Comparison of ENCODE assay signal across 9 cellular contexts in the genomic region with DNA sequence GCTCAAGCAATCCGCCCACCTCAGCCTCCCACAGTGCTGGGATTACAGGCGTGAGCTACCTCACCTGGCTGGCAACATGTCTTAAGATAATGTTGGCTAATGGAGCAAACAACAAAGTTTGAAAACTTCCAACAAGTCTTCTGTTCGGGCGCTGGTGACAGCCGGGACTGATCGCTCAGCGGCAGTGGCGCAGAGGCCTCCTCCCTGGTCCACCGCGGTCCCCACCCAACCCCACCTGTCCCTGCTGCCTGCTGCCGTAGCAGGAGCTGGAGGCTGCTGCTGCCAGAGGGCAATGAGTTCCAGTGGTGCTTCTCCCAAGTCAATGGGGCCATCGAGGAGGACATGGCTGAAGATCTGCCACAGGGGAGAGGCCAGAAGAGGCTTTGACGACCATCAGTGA. TPM values are rescaled to one million over a fixed set of nuclear protein-coding genes. Genes with fewer than 3 reads are reported as not detected.
"Had no signal": no experiment of that assay in that cellular context is flagged by ENCODE, and none has a peak within 500 bp of the region (broad histone marks: within the 10 kb centered on the region; RNA-seq: fewer than 3 reads in every experiment).

No MANE protein-coding gene starts in this region.

- H3K9ac ChIP-seq: GM23248 had no signal

- H3K27ac ChIP-seq: GM23248 had no signal

- H3K36me3 ChIP-seq: HAP-1 had no signal

- H3K4me2 ChIP-seq: GM23338 had no signal

- H3K4me1 ChIP-seq: HAP-1 had no signal

- H2AFZ ChIP-seq: GM23248, GM23338 had no signal

- DNase-seq: GM23248, GOT3, H7, H9, HCEC 1CT, HFFc6 had no signal

- H3K4me3 ChIP-seq: GM23248, GM23338, HAP-1 had no signal

- ATAC-seq: GM23338, HCT116 had no signal

RNA-seq across cellular contexts. Expression of gene DLEC1, which starts 12.1 kb away (rescaled TPM):
- total RNA-seq: GM23248 had no signal
